In genomic region chr1:205535096-205535495, GRCh38 we compare ENCODE assay signal across 18 cellular contexts.
"Had no signal": no experiment of that assay in that cellular context is flagged by ENCODE, and none has a peak within 500 bp of the region (broad histone marks: within the 10 kb centered on the region; RNA-seq: fewer than 3 reads in every experiment).

No MANE protein-coding gene starts in this region.

- H3K36me3 ChIP-seq: prostate gland, thyroid gland, uterus had no signal

- ATAC-seq: naive thymus-derived CD8-positive, alpha-beta T cell had no signal

- FAIRE-seq: bronchial epithelial cell had no signal

- H3K27ac ChIP-seq: left ventricle myocardium inferior, prostate gland, right atrium auricular region, thyroid gland, uterus had no signal

- DNase-seq: activated B cell treated with CpG ODN at 0.5 μM for 24 hours; activated CD4-positive, alpha-beta T cell treated with anti-CD3 and anti-CD28 coated beads for 4 hours; activated CD4-positive, alpha-beta T cell treated with anti-CD3 and anti-CD28 coated beads, Interleukin-2, amount 50 U/mL, for 48 hours; activated naive CD4-positive, alpha-beta T cell; amygdala; cerebellar nuclear complex; cortex of kidney; kidney glomerular epithelial cell; left ventricle myocardium inferior; naive thymus-derived CD8-positive, alpha-beta T cell; stimulated activated CD4-positive, alpha-beta T cell treated with anti-CD3 and anti-CD28 coated beads, Interleukin-12 subunit alpha, Interleukin-12 subunit beta, amount 100 ng/mL, for 4 hours; stimulated activated CD4-positive, alpha-beta T cell treated with anti-CD3 and anti-CD28 coated beads, Interleukin-4, amount 100 ng/mL, for 4 hours; T-helper 1 cell; thyroid gland had no signal

- H3K4me3 ChIP-seq: left ventricle myocardium inferior, prostate gland, right atrium auricular region, thyroid gland, uterus had no signal

- H3K4me1 ChIP-seq: prostate gland, thyroid gland, uterus had no signal

- H3K9me3 ChIP-seq: left ventricle myocardium inferior, prostate gland, right atrium auricular region, thyroid gland, uterus had no signal

- H3K27me3 ChIP-seq: right atrium auricular region, thyroid gland, uterus had no signal
